Comparison of ENCODE assay signal across 13 cellular contexts in genomic region chr10:98790817-98791216, GRCh38.
DNase-seq lines count a peak whose midpoint lies in the region; ATAC-seq, FAIRE-seq and TF ChIP-seq lines count a peak whose summit lies in the region.
"Had no signal": no experiment of that assay in that cellular context is flagged by ENCODE, and none has a peak within 500 bp of the region (broad histone marks: within the 10 kb centered on the region; RNA-seq: fewer than 3 reads in every experiment).

No MANE protein-coding gene starts in this region.

- no peak for DNase-seq in activated CD8-positive, alpha-beta T cell treated with anti-CD3 and anti-CD28 coated beads for 36 hours
- DNase-seq in activated CD8-positive, alpha-beta T cell treated with anti-CD3 and anti-CD28 coated beads, Interleukin-2, amount 10 ng/mL, durations not matched to agents 7 days and 5 days: no peak
- DNase-seq in NCI-H345 treated with DMSO at 0.1 percent for 48 hours (lab: John Stamatoyannopoulos, UW; ENCODE audit: unreplicated experiment) (peak; percentile 10), H1 (ENCODE audit: low read depth in 1 of 2, low spot score in 2 of 2) (no peak), thoracic aorta (ENCODE audit: low spot score) (no peak), T1000 (lab: John Stamatoyannopoulos, UW) (no peak), NCI-H2107 treated with DMSO at 0.1 percent for 48 hours (lab: John Stamatoyannopoulos, UW; ENCODE audit: unreplicated experiment) (no peak)
- DNase-seq: activated CD8-positive, alpha-beta memory T cell treated with anti-CD3 and anti-CD28 coated beads for 24 hours; GOT3; NCI-H1930; stimulated activated naive CD8-positive, alpha-beta T cell treated with anti-CD3 and anti-CD28 coated beads, Interleukin-15, Interleukin-2, amounts not matched to agents 100 U/mL and 50 U/mL, for 24 hours had no signal

- H3K27ac Mint-ChIP-seq in activated CD8-positive, alpha-beta T cell treated with anti-CD3 and anti-CD28 coated beads for 36 hours: no peak overlapping the region
- H3K27ac Mint-ChIP-seq in activated CD8-positive, alpha-beta T cell treated with anti-CD3 and anti-CD28 coated beads, Interleukin-2, amount 10 ng/mL, durations not matched to agents 7 days and 5 days: no peak overlapping the region

- H2BK5ac ChIP-seq in H1 (ENCODE audit: low read depth, low read length): no peak overlapping the region

- no peak overlapping the region for H3K18ac ChIP-seq in H1 (ENCODE audit: extremely low read depth, low read length)

- TF ChIP-seq RAD21 in H1 (IDR thresholded peaks at IDR 0.05 in 1 of 2, conservative IDR thresholded peaks at IDR 0.05 in 1 of 2; ENCODE audit: low read depth in 2 of 2, low read length in 2 of 2): peak; percentile 68 to 69

- no peak overlapping the region for H2AFZ ChIP-seq in H1 (ENCODE audit: low read length)

- TF ChIP-seq EP300 in H1 (IDR thresholded peaks at IDR 0.05; ENCODE audit: borderline replicate concordance in 1 of 2, low read depth in 2 of 2, low read length in 2 of 2): no peak

- H3K14ac ChIP-seq in H1 (ENCODE audit: insufficient read length): no peak overlapping the region

- H3K27me3 ChIP-seq in H1 (replicated peaks in 1 of 4; ENCODE audit: control insufficient read depth in 3 of 4, extremely low read depth in 1 of 4, insufficient read depth in 3 of 4, low read length in 3 of 4) (no peaks in the 10 kb centered on the region), thoracic aorta (replicated peaks; ENCODE audit: insufficient read depth) (no peaks in the 10 kb centered on the region)
- H3K27me3 ChIP-seq: BLaER1 treated with 17β-estradiol and CSF1 and Interleukin-3, amounts not matched to agents 10 nM and 100 nM had no signal

- peaks cover 4% of the 10 kb centered on the region for H3K27me3 Mint-ChIP-seq in activated CD8-positive, alpha-beta T cell treated with anti-CD3 and anti-CD28 coated beads for 36 hours
- no peaks in the 10 kb centered on the region for H3K27me3 Mint-ChIP-seq in activated CD8-positive, alpha-beta T cell treated with anti-CD3 and anti-CD28 coated beads, Interleukin-2, amount 10 ng/mL, durations not matched to agents 7 days and 5 days (ENCODE audit: low read depth)

- H3K9me3 ChIP-seq in H1 (ENCODE audit: insufficient read depth in 2 of 2, low read depth in 1 of 2, low read length in 1 of 2) (no peaks in the 10 kb centered on the region), thoracic aorta (no peaks in the 10 kb centered on the region)
- H3K9me3 ChIP-seq: BLaER1 treated with 17β-estradiol and CSF1 and Interleukin-3, amounts not matched to agents 10 nM and 100 nM had no signal

- no peak overlapping the region for H2BK120ac ChIP-seq in H1 (replicated peaks; ENCODE audit: low read depth, low read length)

- no peak overlapping the region for H3K4ac ChIP-seq in H1 (replicated peaks; ENCODE audit: insufficient read length, low read depth, low read length)

- H4K91ac ChIP-seq in H1 (replicated peaks; ENCODE audit: insufficient read length, low read length): no peak overlapping the region

- peak; percentile 32 for TF ChIP-seq CTCF in activated CD8-positive, alpha-beta T cell treated with anti-CD3 and anti-CD28 coated beads for 36 hours (IDR thresholded peaks at IDR 0.05)
- TF ChIP-seq CTCF in H1 (IDR thresholded peaks at IDR 0.05; ENCODE audit: control extremely low read depth in 1 of 3, insufficient read depth in 1 of 3, low read depth in 1 of 3, low read length in 3 of 3): peak in 2 of 3 experiments; percentile 38 to 54; a peak in 2 of 4 replicates
- peak; percentile 22 for TF ChIP-seq CTCF in thoracic aorta (IDR thresholded peaks at IDR 0.05)

- no peaks in the 10 kb centered on the region for H3K23me2 ChIP-seq in H1 (ENCODE audit: low read depth, low read length)

- H3K9ac ChIP-seq in H1 (replicated peaks in 1 of 4; ENCODE audit: extremely low read depth in 1 of 4, low read depth in 3 of 4, low read length in 3 of 4): no peak overlapping the region
- H3K9ac ChIP-seq: BLaER1 treated with 17β-estradiol and CSF1 and Interleukin-3, amounts not matched to agents 10 nM and 100 nM had no signal

- H3K36me3 Mint-ChIP-seq in activated CD8-positive, alpha-beta T cell treated with anti-CD3 and anti-CD28 coated beads for 36 hours (ENCODE audit: low read depth): no peaks in the 10 kb centered on the region
- H3K36me3 Mint-ChIP-seq in activated CD8-positive, alpha-beta T cell treated with anti-CD3 and anti-CD28 coated beads, Interleukin-2, amount 10 ng/mL, durations not matched to agents 7 days and 5 days (ENCODE audit: low read depth): no peaks in the 10 kb centered on the region

- no peak overlapping the region for H3K4me2 ChIP-seq in H1 (ENCODE audit: insufficient read depth in 1 of 2, low read depth in 2 of 2, low read length in 2 of 2)
- H3K4me2 ChIP-seq: BLaER1 treated with 17β-estradiol and CSF1 and Interleukin-3, amounts not matched to agents 10 nM and 100 nM had no signal

- no peaks in the 10 kb centered on the region for H3K4me1 Mint-ChIP-seq in activated CD8-positive, alpha-beta T cell treated with anti-CD3 and anti-CD28 coated beads for 36 hours (ENCODE audit: low read depth)
- H3K4me1 Mint-ChIP-seq in activated CD8-positive, alpha-beta T cell treated with anti-CD3 and anti-CD28 coated beads, Interleukin-2, amount 10 ng/mL, durations not matched to agents 7 days and 5 days (ENCODE audit: low read depth): no peaks in the 10 kb centered on the region

- H2AK5ac ChIP-seq in H1 (ENCODE audit: low read depth, low read length): no peak overlapping the region

- H3K9me3 Mint-ChIP-seq in activated CD8-positive, alpha-beta T cell treated with anti-CD3 and anti-CD28 coated beads for 36 hours: peaks cover 2% of the 10 kb centered on the region
- H3K9me3 Mint-ChIP-seq in activated CD8-positive, alpha-beta T cell treated with anti-CD3 and anti-CD28 coated beads, Interleukin-2, amount 10 ng/mL, durations not matched to agents 7 days and 5 days (ENCODE audit: insufficient read depth): no peaks in the 10 kb centered on the region

- no peaks in the 10 kb centered on the region for H3K79me1 ChIP-seq in H1 (ENCODE audit: low read depth, low read length)

- no peak for ATAC-seq in activated CD8-positive, alpha-beta T cell treated with anti-CD3 and anti-CD28 coated beads for 36 hours
- no peak for ATAC-seq in activated CD8-positive, alpha-beta T cell treated with anti-CD3 and anti-CD28 coated beads, Interleukin-2, amount 10 ng/mL, durations not matched to agents 7 days and 5 days
- ATAC-seq in thoracic aorta (ENCODE audit: insufficient number of reproducible peaks, low FRiP score, low read depth) (no peak), GM18511 (IDR thresholded peaks at IDR 0.05; ENCODE audit: unreplicated experiment) (no peak)
- ATAC-seq: stimulated activated naive CD8-positive, alpha-beta T cell treated with anti-CD3 and anti-CD28 coated beads, Interleukin-15, Interleukin-2, amounts not matched to agents 100 U/mL and 50 U/mL, for 24 hours had no signal

- H2BK20ac ChIP-seq in H1 (ENCODE audit: low read length): no peak overlapping the region

- H2BK12ac ChIP-seq in H1 (ENCODE audit: low read depth, low read length): no peak overlapping the region

- H3K79me2 ChIP-seq in H1 (ENCODE audit: control insufficient read depth in 1 of 2, insufficient read depth in 2 of 2, low read length in 2 of 2): no peaks in the 10 kb centered on the region

- no peak overlapping the region for H3K56ac ChIP-seq in H1 (replicated peaks; ENCODE audit: insufficient read length, low read depth, low read length)

- intact Hi-C loops in activated CD8-positive, alpha-beta T cell treated with anti-CD3 and anti-CD28 coated beads for 36 hours (cut with micrococcal nuclease): no loop called here

- H4K5ac ChIP-seq in H1 (ENCODE audit: insufficient read length, low read depth, low read length): no peak overlapping the region

- no peaks in the 10 kb centered on the region for H4K20me1 ChIP-seq in H1 (replicated peaks in 1 of 2; ENCODE audit: control insufficient read depth in 1 of 2, insufficient read depth in 2 of 2, low read length in 2 of 2)
- H4K20me1 ChIP-seq: BLaER1 treated with 17β-estradiol and CSF1 and Interleukin-3, amounts not matched to agents 10 nM and 100 nM had no signal

- TF ChIP-seq POLR2A in H1 (IDR thresholded peaks at IDR 0.05; ENCODE audit: control extremely low read depth in 1 of 2, low read depth in 2 of 2, low read length in 2 of 2): no peak

- H3K4me3 ChIP-seq in H1 (ENCODE audit: extremely low read depth in 1 of 4, insufficient read depth in 2 of 4, low read depth in 3 of 4, low read length in 4 of 4) (no peak overlapping the region), thoracic aorta (no peak overlapping the region)
- H3K4me3 ChIP-seq: BLaER1 treated with 17β-estradiol and CSF1 and Interleukin-3, amounts not matched to agents 10 nM and 100 nM had no signal

- CTCF ChIA-PET in activated CD8-positive, alpha-beta T cell treated with anti-CD3 and anti-CD28 coated beads for 36 hours (lab: Charles Lee): no interaction called here
- CTCF ChIA-PET in activated CD8-positive, alpha-beta T cell treated with anti-CD3 and anti-CD28 coated beads, Interleukin-2, amount 10 ng/mL, durations not matched to agents 7 days and 5 days (lab: Charles Lee): no interaction called here
- CTCF ChIA-PET in H1 (lab: Charles Lee; ENCODE audit: partially characterized antibody): interaction anchor here (0.8 to 1.5 kb wide), 3 partner anchors 30 to 251 kb away, joined by 4 read pairs; no protein-coding TSS in a partner anchor

- no peak overlapping the region for H3K27ac ChIP-seq in H1 (ENCODE audit: low read depth, low read length)
- no peak overlapping the region for H3K27ac ChIP-seq in thoracic aorta
- H3K27ac ChIP-seq: BLaER1 treated with 17β-estradiol and CSF1 and Interleukin-3, amounts not matched to agents 10 nM and 100 nM had no signal

- H4K8ac ChIP-seq in H1 (ENCODE audit: extremely low read depth, insufficient read depth, low read length): no peak overlapping the region

- H3K23ac ChIP-seq in H1 (ENCODE audit: insufficient read length): no peak overlapping the region

- H3K36me3 ChIP-seq in H1 (ENCODE audit: control insufficient read depth in 2 of 4, insufficient read depth in 4 of 4, low read length in 3 of 4) (no peaks in the 10 kb centered on the region), thoracic aorta (no peaks in the 10 kb centered on the region)
- H3K36me3 ChIP-seq: BLaER1 treated with 17β-estradiol and CSF1 and Interleukin-3, amounts not matched to agents 10 nM and 100 nM had no signal

- POLR2A ChIA-PET in activated CD8-positive, alpha-beta T cell treated with anti-CD3 and anti-CD28 coated beads for 36 hours (lab: Charles Lee): no interaction called here
- POLR2A ChIA-PET in activated CD8-positive, alpha-beta T cell treated with anti-CD3 and anti-CD28 coated beads, Interleukin-2, amount 10 ng/mL, durations not matched to agents 7 days and 5 days (lab: Charles Lee): no interaction called here
- POLR2A ChIA-PET in H1 (lab: Charles Lee; ENCODE audit: partially characterized antibody): no interaction called here

- peak; percentile 7 for FAIRE-seq in H1 (lab: Jason Lieb, UNC)

- H3K4me1 ChIP-seq in H1 (replicated peaks in 1 of 4; ENCODE audit: control insufficient read depth in 3 of 4, insufficient read depth in 4 of 4, low read length in 3 of 4): no peaks in the 10 kb centered on the region
- H3K4me1 ChIP-seq in thoracic aorta (ENCODE audit: control insufficient read depth in 1 of 2, low read depth in 2 of 2): no peaks in the 10 kb centered on the region
- H3K4me1 ChIP-seq: BLaER1 treated with 17β-estradiol and CSF1 and Interleukin-3, amounts not matched to agents 10 nM and 100 nM had no signal

- no peak overlapping the region for H2BK15ac ChIP-seq in H1 (ENCODE audit: low read length)

- H3K4me3 Mint-ChIP-seq in activated CD8-positive, alpha-beta T cell treated with anti-CD3 and anti-CD28 coated beads for 36 hours: no peak overlapping the region
- no peak overlapping the region for H3K4me3 Mint-ChIP-seq in activated CD8-positive, alpha-beta T cell treated with anti-CD3 and anti-CD28 coated beads, Interleukin-2, amount 10 ng/mL, durations not matched to agents 7 days and 5 days
